In genomic region chr16:67872631-67873434, GRCh38 we compare ENCODE assay signal across 1 cellular context.
TF ChIP-seq lines count a peak whose summit lies in the region.

Gene EDC4, plus strand, starts transcription at chr16:67873052. Its CDS starts 210 bp downstream, at chr16:67873262.

TF ChIP-seq in HepG2, 621 proteins besides CTCF, POLR2A, EP300 and RAD21 (continued from another document and continues in another):
- no peak for TF ChIP-seq TRAFD1 (CRISPR knock-in tag; IDR thresholded peaks at IDR 0.05; ENCODE audit: borderline replicate concordance)
- peak; percentile 92 for TF ChIP-seq ZFX (CRISPR knock-in tag; IDR thresholded peaks at IDR 0.05; ENCODE audit: low read depth)
- peak; percentile 97 for TF ChIP-seq MAZ (IDR thresholded peaks at IDR 0.05; ENCODE audit: borderline replicate concordance, low read depth, low read length)
- peak; percentile 99 for TF ChIP-seq MAZ (CRISPR knock-in tag; IDR thresholded peaks at IDR 0.05; ENCODE audit: low read depth)
- TF ChIP-seq KDM3A (CRISPR knock-in tag; IDR thresholded peaks at IDR 0.05; ENCODE audit: low read depth): peak; percentile 99
- TF ChIP-seq ZBTB20 (CRISPR knock-in tag; IDR thresholded peaks at IDR 0.05; ENCODE audit: borderline replicate concordance, low read depth): peak; percentile 79; the same call in 1 of the 2 replicates
- peak; percentile 95 for TF ChIP-seq PHF5A (CRISPR knock-in tag; IDR thresholded peaks at IDR 0.05; ENCODE audit: low read depth, unreplicated experiment)
- TF ChIP-seq MXD4 (CRISPR knock-in tag; IDR thresholded peaks at IDR 0.05): peak; percentile 69; the same call in 1 of the 2 replicates
- TF ChIP-seq ZNF704 (CRISPR knock-in tag; IDR thresholded peaks at IDR 0.05; ENCODE audit: borderline replicate concordance): peak; percentile 71; the same call in 1 of the 2 replicates
- TF ChIP-seq NFE2L1 (CRISPR knock-in tag; IDR thresholded peaks at IDR 0.05; ENCODE audit: borderline replicate concordance): 0 out of 2 replicates have a peak, but pooled peaks have one; percentile 48
- TF ChIP-seq HNRNPH1 (optimal IDR thresholded peaks at IDR 0.05; ENCODE audit: low read depth, low read length): peak; percentile 96
- peak; percentile 84; the same call in 1 of the 2 replicates for TF ChIP-seq ZNF776 (CRISPR knock-in tag; IDR thresholded peaks at IDR 0.05)
- TF ChIP-seq ZSCAN5A (CRISPR knock-in tag; IDR thresholded peaks at IDR 0.05; ENCODE audit: borderline replicate concordance): peak; percentile 65; the same call in 1 of the 2 replicates
- peak; percentile 98 for TF ChIP-seq RELA (CRISPR knock-in tag; IDR thresholded peaks at IDR 0.05)
- no peak for TF ChIP-seq FOXM1 (CRISPR knock-in tag; IDR thresholded peaks at IDR 0.05)
- TF ChIP-seq SMYD3 (CRISPR knock-in tag; IDR thresholded peaks at IDR 0.05): peak; percentile 43; the same call in 1 of the 2 replicates
- TF ChIP-seq TMF1 (CRISPR knock-in tag; IDR thresholded peaks at IDR 0.05; ENCODE audit: low read depth): no peak
- 0 out of 2 replicates have a peak, but pooled peaks have one; percentile 68 for TF ChIP-seq ZHX1 (CRISPR knock-in tag; IDR thresholded peaks at IDR 0.05; ENCODE audit: low read depth)
- TF ChIP-seq RFX3 (CRISPR knock-in tag; IDR thresholded peaks at IDR 0.05): no peak; the same call in 1 of the 2 replicates
- TF ChIP-seq ZNF879 (CRISPR knock-in tag; IDR thresholded peaks at IDR 0.05): peak; percentile 49; the same call in 1 of the 2 replicates
- no peak for TF ChIP-seq ATF7 (IDR thresholded peaks at IDR 0.05)
- no peak for TF ChIP-seq ATF7 (CRISPR knock-in tag; IDR thresholded peaks at IDR 0.05)
- TF ChIP-seq ZNF563 (CRISPR knock-in tag; IDR thresholded peaks at IDR 0.05): peak; percentile 82; the same call in 1 of the 2 replicates
- TF ChIP-seq GZF1 (CRISPR knock-in tag; IDR thresholded peaks at IDR 0.05): no peak
- no peak for TF ChIP-seq ZNF33A (CRISPR knock-in tag; IDR thresholded peaks at IDR 0.05; ENCODE audit: borderline replicate concordance)
- TF ChIP-seq ZNF12 (CRISPR knock-in tag; IDR thresholded peaks at IDR 0.05): peak; percentile 14; the same call in 1 of the 2 replicates
- peak; percentile 94 for TF ChIP-seq MIER3 (CRISPR knock-in tag; IDR thresholded peaks at IDR 0.05; ENCODE audit: borderline replicate concordance)
- TF ChIP-seq ZSCAN30 (CRISPR knock-in tag; IDR thresholded peaks at IDR 0.05): peak; percentile 85; the same call in 1 of the 2 replicates
- peak; percentile 87 for TF ChIP-seq GATAD2A (CRISPR knock-in tag; IDR thresholded peaks at IDR 0.05)
- no peak for TF ChIP-seq TCF7L2 (IDR thresholded peaks at IDR 0.05; ENCODE audit: low read depth, low read length)
- peak; percentile 71; the same call in 1 of the 2 replicates for TF ChIP-seq HES4 (CRISPR knock-in tag; IDR thresholded peaks at IDR 0.05; ENCODE audit: borderline replicate concordance)
- peak; percentile 57 for TF ChIP-seq MED8 (CRISPR knock-in tag; IDR thresholded peaks at IDR 0.05; ENCODE audit: insufficient replicate concordance)
- TF ChIP-seq AHR (CRISPR knock-in tag; IDR thresholded peaks at IDR 0.05): 0 out of 2 replicates have a peak, but pooled peaks have one; percentile 38
- TF ChIP-seq NAIF1 (CRISPR knock-in tag; IDR thresholded peaks at IDR 0.05; ENCODE audit: borderline replicate concordance): 0 out of 2 replicates have a peak, but pooled peaks have one; percentile 33
- peak; percentile 91 for TF ChIP-seq ZNF274 (CRISPR knock-in tag; IDR thresholded peaks at IDR 0.05)
- peak; percentile 58; the same call in 1 of the 2 replicates for TF ChIP-seq HNRNPL (IDR thresholded peaks at IDR 0.05; ENCODE audit: low read depth, low read length)
- TF ChIP-seq KIAA2018 (CRISPR knock-in tag; IDR thresholded peaks at IDR 0.05; ENCODE audit: borderline replicate concordance): no peak
- TF ChIP-seq ERF (CRISPR knock-in tag; IDR thresholded peaks at IDR 0.05): peak; percentile 94
- TF ChIP-seq BATF2 (CRISPR knock-in tag; IDR thresholded peaks at IDR 0.05): peak; percentile 94
- 0 out of 2 replicates have a peak, but pooled peaks have one; percentile 44 for TF ChIP-seq ZKSCAN5 (CRISPR knock-in tag; IDR thresholded peaks at IDR 0.05)
- no peak for TF ChIP-seq SMARCE1 (IDR thresholded peaks at IDR 0.05; ENCODE audit: borderline replicate concordance)
- TF ChIP-seq MTF2 (CRISPR knock-in tag; IDR thresholded peaks at IDR 0.05; ENCODE audit: borderline replicate concordance): no peak; the same call in 1 of the 2 replicates
- TF ChIP-seq ZNF34 (CRISPR knock-in tag; IDR thresholded peaks at IDR 0.05; ENCODE audit: borderline replicate concordance): 0 out of 2 replicates have a peak, but pooled peaks have one; percentile 44
- no peak; the same call in 1 of the 2 replicates for TF ChIP-seq ZNF775 (CRISPR knock-in tag; IDR thresholded peaks at IDR 0.05; ENCODE audit: borderline replicate concordance)
- no peak; the same call in 1 of the 2 replicates for TF ChIP-seq MAF1 (CRISPR knock-in tag; IDR thresholded peaks at IDR 0.05; ENCODE audit: borderline replicate concordance)
- peak; percentile 81 for TF ChIP-seq ZNF547 (CRISPR knock-in tag; IDR thresholded peaks at IDR 0.05)
- TF ChIP-seq HNRNPK (IDR thresholded peaks at IDR 0.05; ENCODE audit: low read depth, low read length, poor library complexity, severe bottlenecking): peak; percentile 56
- no peak for TF ChIP-seq LCORL (IDR thresholded peaks at IDR 0.05)
- peak; percentile 86 for TF ChIP-seq LCORL (CRISPR knock-in tag; IDR thresholded peaks at IDR 0.05)
- TF ChIP-seq ZBTB39 (CRISPR knock-in tag; IDR thresholded peaks at IDR 0.05): peak; percentile 83; the same call in 1 of the 2 replicates
